17 cellular contexts compared by ENCODE assay signal in genomic region chr10:129968020-129968861, GRCh38. TPM values are rescaled to one million over a fixed set of nuclear protein-coding genes. Genes with fewer than 3 reads are reported as not detected.
DNase-seq lines count a peak whose midpoint lies in the region; FAIRE-seq and TF ChIP-seq lines count a peak whose summit lies in the region.
"Had no signal": no experiment of that assay in that cellular context is flagged by ENCODE, and none has a peak within 500 bp of the region (broad histone marks: within the 10 kb centered on the region; RNA-seq: fewer than 3 reads in every experiment).

No MANE protein-coding gene starts in this region.

- peak overlapping the region in 10 of 11 experiments; percentile 9 to 80 (median 26); a peak in 15 of 22 replicates for H3K4me2 ChIP-seq in BLaER1 treated with 17β-estradiol and CSF1 and Interleukin-3, amounts not matched to agents 10 nM and 100 nM
- H3K4me2 ChIP-seq in endothelial cell of umbilical vein (ENCODE audit: insufficient read depth, low read length), result no peak overlapping the region
- H3K4me2 ChIP-seq in neural progenitor cell, result peak overlapping the region; percentile 73

- peaks cover 100% of the 10 kb centered on the region in 11 experiments for H3K27me3 ChIP-seq in BLaER1 treated with 17β-estradiol and CSF1 and Interleukin-3, amounts not matched to agents 10 nM and 100 nM
- H3K27me3 ChIP-seq in endothelial cell of umbilical vein (ENCODE audit: control insufficient read depth in 2 of 2, insufficient read depth in 2 of 2, low read length in 2 of 2), result peaks cover 67 to 84% of the 10 kb centered on the region in 2 experiments
- H3K27me3 ChIP-seq in neural progenitor cell, result peaks cover 98% of the 10 kb centered on the region
- H3K27me3 ChIP-seq in small intestine (ENCODE audit: control insufficient read depth in 2 of 2, insufficient read depth in 2 of 2, low read length in 2 of 2), result peaks cover 53 to 54% of the 10 kb centered on the region in 2 donors
- no peaks in the 10 kb centered on the region for H3K27me3 ChIP-seq in SJCRH30

- no peak overlapping the region for H2AFZ ChIP-seq in endothelial cell of umbilical vein (ENCODE audit: low read depth, low read length)
- H2AFZ ChIP-seq in neural progenitor cell (replicated peaks), result no peak overlapping the region
- H2AFZ ChIP-seq: parathyroid adenoma had no signal

- H3K9me3 ChIP-seq in BLaER1 treated with 17β-estradiol and CSF1 and Interleukin-3, amounts not matched to agents 10 nM and 100 nM (replicated peaks in 1 of 11), result peaks cover 0 to 15% (median 8%) of the 10 kb centered on the region in 11 experiments; a peak in 13 of 22 replicates
- H3K9me3 ChIP-seq in endothelial cell of umbilical vein (replicated peaks; ENCODE audit: control insufficient read depth, insufficient read depth, low read length), result no peaks in the 10 kb centered on the region
- H3K9me3 ChIP-seq in neural progenitor cell (ENCODE audit: low read depth), result no peaks in the 10 kb centered on the region
- no peaks in the 10 kb centered on the region for H3K9me3 ChIP-seq in small intestine (ENCODE audit: control insufficient read depth, low read depth)
- no peaks in the 10 kb centered on the region for H3K9me3 ChIP-seq in SJCRH30 (replicated peaks)
- H3K9me3 ChIP-seq: thoracic aorta had no signal

- H3K36me3 Mint-ChIP-seq in neural progenitor cell, result no peaks in the 10 kb centered on the region
- H3K36me3 Mint-ChIP-seq: activated naive CD4-positive, alpha-beta T cell treated with anti-CD3 and anti-CD28 coated beads, Interleukin-2, amount 50 U/mL, for 24 hours had no signal

- no TSS peak for BruUV-seq in endothelial cell of umbilical vein (replicated peaks; lab: Mats Ljungman, UMichigan)

- no peaks in the 10 kb centered on the region for H3K9me3 Mint-ChIP-seq in neural progenitor cell
- H3K9me3 Mint-ChIP-seq: activated naive CD4-positive, alpha-beta T cell treated with anti-CD3 and anti-CD28 coated beads, Interleukin-2, amount 50 U/mL, for 24 hours; HFFc6 had no signal

- FAIRE-seq in endothelial cell of umbilical vein (lab: Jason Lieb, UNC) (no peak), small intestine (lab: Jason Lieb, UNC) (no peak)
- FAIRE-seq: frontal cortex had no signal

- intact Hi-C loops in endothelial cell of umbilical vein (cut with micrococcal nuclease), result no loop called here

- TF ChIP-seq POLR2A in endothelial cell of umbilical vein (IDR thresholded peaks at IDR 0.05; ENCODE audit: low read depth, low read length), result no peak

- no peak overlapping the region for H3K27ac Mint-ChIP-seq in neural progenitor cell
- H3K27ac Mint-ChIP-seq: activated naive CD4-positive, alpha-beta T cell treated with anti-CD3 and anti-CD28 coated beads, Interleukin-2, amount 50 U/mL, for 24 hours; HFFc6 had no signal

- WGBS in small intestine, 3 donors, result 10 to 17% (median 12%) methylated on average over 63 of the region's 63 CpGs

- H3K9ac ChIP-seq in BLaER1 treated with 17β-estradiol and CSF1 and Interleukin-3, amounts not matched to agents 10 nM and 100 nM, result no peak overlapping the region
- H3K9ac ChIP-seq in endothelial cell of umbilical vein (replicated peaks; ENCODE audit: extremely low read depth, insufficient read depth, low read length) (no peak overlapping the region), neural progenitor cell (no peak overlapping the region)
- H3K9ac ChIP-seq: parathyroid adenoma had no signal

- H3F3A ChIP-seq in neural progenitor cell (ENCODE audit: low read depth), result peaks cover 46% of the 10 kb centered on the region

- peaks cover 0 to 98% (median 86%) of the 10 kb centered on the region in 11 experiments; a peak in 20 of 22 replicates for H4K20me1 ChIP-seq in BLaER1 treated with 17β-estradiol and CSF1 and Interleukin-3, amounts not matched to agents 10 nM and 100 nM
- no peaks in the 10 kb centered on the region for H4K20me1 ChIP-seq in endothelial cell of umbilical vein (replicated peaks; ENCODE audit: control insufficient read depth, extremely low read depth, insufficient read depth, low read length)
- H4K20me1 ChIP-seq in neural progenitor cell (ENCODE audit: low read depth), result peaks cover 80% of the 10 kb centered on the region

- no peaks in the 10 kb centered on the region for H3K9me1 ChIP-seq in endothelial cell of umbilical vein (replicated peaks; ENCODE audit: control insufficient read depth, extremely low read depth, insufficient read depth, low read length)

- H3K79me2 ChIP-seq in endothelial cell of umbilical vein (ENCODE audit: control insufficient read depth, insufficient read depth, low read length) (no peaks in the 10 kb centered on the region), neural progenitor cell (ENCODE audit: low read depth) (no peaks in the 10 kb centered on the region)
- H3K79me2 ChIP-seq: parathyroid adenoma had no signal

- peak overlapping the region; percentile 15 for H3K4me3 Mint-ChIP-seq in neural progenitor cell
- H3K4me3 Mint-ChIP-seq: activated naive CD4-positive, alpha-beta T cell treated with anti-CD3 and anti-CD28 coated beads, Interleukin-2, amount 50 U/mL, for 24 hours; HFFc6 had no signal

- peak overlapping the region in 2 of 10 experiments; percentile 16 to 22; a peak in 4 of 20 replicates for H3K4me3 ChIP-seq in BLaER1 treated with 17β-estradiol and CSF1 and Interleukin-3, amounts not matched to agents 10 nM and 100 nM
- no peak overlapping the region for H3K4me3 ChIP-seq in endothelial cell of umbilical vein (replicated peaks in 1 of 3; ENCODE audit: insufficient read depth in 1 of 3, low read depth in 1 of 3, low read length in 3 of 3)
- peak overlapping the region; percentile 4 for H3K4me3 ChIP-seq in neural progenitor cell
- H3K4me3 ChIP-seq in small intestine (ENCODE audit: low read depth in 1 of 2, low read length in 2 of 2), result no peak overlapping the region
- no peak overlapping the region for H3K4me3 ChIP-seq in SJCRH30

- no peak overlapping the region for H3K27ac ChIP-seq in BLaER1 treated with 17β-estradiol and CSF1 and Interleukin-3, amounts not matched to agents 10 nM and 100 nM
- H3K27ac ChIP-seq in endothelial cell of umbilical vein (ENCODE audit: insufficient read depth, low read depth, low read length) (no peak overlapping the region), neural progenitor cell (no peak overlapping the region), small intestine (ENCODE audit: low read depth in 1 of 2, low read length in 1 of 2) (no peak overlapping the region), SJCRH30 (no peak overlapping the region)
- H3K27ac ChIP-seq: parathyroid adenoma, thoracic aorta had no signal

- CTCF ChIA-PET in endothelial cell of umbilical vein (lab: Charles Lee), result interaction anchor here (0.6 to 4.2 kb wide), 8 partner anchors 12 to 1757 kb away, joined by 3 to 47 read pairs (median 4); no protein-coding TSS in a partner anchor

- peaks cover 27% of the 10 kb centered on the region for H3K4me1 Mint-ChIP-seq in neural progenitor cell

- dilution Hi-C loops in endothelial cell of umbilical vein (cut with MboI; ENCODE audit: extremely low pct_ligation_motif_present, low sequenced_read_pairs), result no loop called here

- TF ChIP-seq CTCF in GM20000 (IDR thresholded peaks at IDR 0.05; ENCODE audit: extremely low read depth, missing control alignments) (no peak), endothelial cell of umbilical vein (IDR thresholded peaks at IDR 0.05; ENCODE audit: extremely low read depth in 1 of 2, insufficient read depth in 1 of 2, low read depth in 1 of 2, low read length in 2 of 2) (no peak), neural progenitor cell (IDR thresholded peaks at IDR 0.05) (no peak)

- peak; percentile 49 for DNase-seq in GM20000 (ENCODE audit: low spot score)
- DNase-seq in endothelial cell of umbilical vein (ENCODE audit: low read depth, low spot score), result no peak
- DNase-seq in neural progenitor cell (ENCODE audit: low spot score), result peak; percentile 53
- DNase-seq in NCI-H1436 (lab: John Stamatoyannopoulos, UW), result no peak
- DNase-seq in small intestine, result no peak
- DNase-seq in SJCRH30, result no peak
- no peak for DNase-seq in NCI-H1417 treated with DMSO at 0.1 percent for 48 hours (lab: John Stamatoyannopoulos, UW)
- DNase-seq: activated T-cell treated with anti-CD3 and anti-CD28 coated beads for 4 hours, HFFc6, Kasumi-1, NCI-H2171 treated with DMSO at 0.1 percent for 48 hours had no signal

- no peaks in the 10 kb centered on the region for H3K36me3 ChIP-seq in BLaER1 treated with 17β-estradiol and CSF1 and Interleukin-3, amounts not matched to agents 10 nM and 100 nM
- H3K36me3 ChIP-seq in endothelial cell of umbilical vein (ENCODE audit: control insufficient read depth in 2 of 2, extremely low read depth in 1 of 2, insufficient read depth in 2 of 2, low read length in 2 of 2) (no peaks in the 10 kb centered on the region), neural progenitor cell (no peaks in the 10 kb centered on the region), small intestine (ENCODE audit: control insufficient read depth in 2 of 2, insufficient read depth in 2 of 2, low read length in 2 of 2) (no peaks in the 10 kb centered on the region), SJCRH30 (no peaks in the 10 kb centered on the region)
- H3K36me3 ChIP-seq: thoracic aorta had no signal

- H3K4me1 ChIP-seq in BLaER1 treated with 17β-estradiol and CSF1 and Interleukin-3, amounts not matched to agents 10 nM and 100 nM, result peaks cover 50 to 75% (median 64%) of the 10 kb centered on the region in 10 experiments
- H3K4me1 ChIP-seq in endothelial cell of umbilical vein (ENCODE audit: control insufficient read depth, extremely low read depth, insufficient read depth, low read length) (peaks cover 2% of the 10 kb centered on the region), neural progenitor cell (peaks cover 35% of the 10 kb centered on the region), small intestine (ENCODE audit: control insufficient read depth in 2 of 2, insufficient read depth in 1 of 2, low read depth in 1 of 2, low read length in 1 of 2) (no peaks in the 10 kb centered on the region), SJCRH30 (no peaks in the 10 kb centered on the region)
- H3K4me1 ChIP-seq: parathyroid adenoma had no signal

- peaks cover 59% of the 10 kb centered on the region for H3K27me3 Mint-ChIP-seq in neural progenitor cell (ENCODE audit: insufficient read depth, low read depth)

- POLR2A ChIA-PET in endothelial cell of umbilical vein (lab: Charles Lee), result no interaction called here

TF ChIP-seq in endothelial cell of umbilical vein, 7 proteins besides CTCF, POLR2A, EP300 and RAD21 (continues in another document):
- no peak for TF ChIP-seq GATA2 (IDR thresholded peaks at IDR 0.05; ENCODE audit: insufficient read depth, insufficient read length, low read depth, low read length)

RNA-seq across cellular contexts. Expression of gene EBF3, which starts 4.2 kb away (rescaled TPM):
- 2.0 and 2.7 TPM in 2 replicates for total RNA-seq in endothelial cell of umbilical vein
- polyA plus RNA-seq in endothelial cell of umbilical vein, result 0.75 and 0.92 TPM in 2 replicates
- polyA plus RNA-seq in endothelial cell of umbilical vein (2011; cell fraction: cytosol; rRNA removed), result 0.70 and 0.90 TPM in 2 replicates
- 2.0 and 2.1 TPM in 2 replicates for polyA plus RNA-seq in endothelial cell of umbilical vein (2011; cell fraction: nucleus; rRNA removed)
- 3.2 and 4.3 TPM in 2 replicates for polyA plus RNA-seq in endothelial cell of umbilical vein (2012)
- polyA minus RNA-seq in endothelial cell of umbilical vein, result 1.2 and 1.7 TPM in 2 replicates
- polyA minus RNA-seq in endothelial cell of umbilical vein (2011; cell fraction: cytosol; rRNA and poly(A)+ RNA removed), result not detected
- 1.6 and 1.9 TPM in 2 replicates for polyA minus RNA-seq in endothelial cell of umbilical vein (2011; cell fraction: nucleus; rRNA and poly(A)+ RNA removed)
- 0.15 and 0.40 TPM in 2 replicates for total RNA-seq in neural progenitor cell (ENCODE audit: low replicate concordance)
- 1 to 10 TPM in 1 of 3 donors, not detected in 2; 1.9 TPM for polyA plus RNA-seq in small intestine
- 13.1 and 13.2 TPM in 2 replicates for total RNA-seq in SJCRH30 (2014; rRNA removed; shearing (Covaris generic))
- total RNA-seq: liver had no signal

Comparison
In these comparisons a context has a peak if more than half of its experiments do, and no peak if none do; other contexts are left out.
1. DNase-seq: peak in GM20000 (single experiment) and neural progenitor cell (single experiment); none in endothelial cell of umbilical vein (single experiment), NCI-H1436 (single experiment), small intestine (single experiment), SJCRH30 (0 of 2) and NCI-H1417 treated with DMSO at 0.1 percent for 48 hours (single experiment).